10 cellular contexts compared by ENCODE assay signal in genomic region chr2:221407765-221408164, GRCh38.
"Had no signal": no experiment of that assay in that cellular context is flagged by ENCODE, and none has a peak within 500 bp of the region (broad histone marks: within the 10 kb centered on the region; RNA-seq: fewer than 3 reads in every experiment).

No MANE protein-coding gene starts in this region.

- ATAC-seq: GM23338, HCT116 had no signal

- DNase-seq: GM23248, GOT3, H7, H9, HCEC 1CT, HFFc6 had no signal

- H3K4me3 Mint-ChIP-seq: GM23338, H9, HFFc6 had no signal

- FAIRE-seq: H1, H54 had no signal

- H3K27ac Mint-ChIP-seq: GM23338, H9, HFFc6 had no signal

- H3K4me1 Mint-ChIP-seq: GM23338, H9 had no signal
